22 cellular contexts compared by ENCODE assay signal in genomic region chr11:125229006-125229405, GRCh38.
DNase-seq lines count a peak whose midpoint lies in the region; ATAC-seq and TF ChIP-seq lines count a peak whose summit lies in the region.
"Had no signal": no experiment of that assay in that cellular context is flagged by ENCODE, and none has a peak within 500 bp of the region (broad histone marks: within the 10 kb centered on the region; RNA-seq: fewer than 3 reads in every experiment).

No MANE protein-coding gene starts in this region.

- H3K36me3 ChIP-seq in breast epithelium (no peaks in the 10 kb centered on the region), neuronal stem cell (replicated peaks in 1 of 2; ENCODE audit: control insufficient read depth in 2 of 2, insufficient read depth in 2 of 2, low read length in 2 of 2) (peaks cover 0 to 28% of the 10 kb centered on the region in 2 donors), gastrocnemius medialis (no peaks in the 10 kb centered on the region)

- no peaks in the 10 kb centered on the region for H3K9me3 Mint-ChIP-seq in MCF 10A (ENCODE audit: unreplicated experiment)
- H3K9me3 Mint-ChIP-seq in glutamatergic neuron (ENCODE audit: unreplicated experiment) = peaks cover 3% of the 10 kb centered on the region

- H2BK15ac ChIP-seq in neuronal stem cell (ENCODE audit: low read length) = no peak overlapping the region

- no peaks in the 10 kb centered on the region for H3K36me3 Mint-ChIP-seq in MCF 10A (ENCODE audit: insufficient read depth, unreplicated experiment)
- no peaks in the 10 kb centered on the region for H3K36me3 Mint-ChIP-seq in glutamatergic neuron (ENCODE audit: unreplicated experiment)

- no TSS peak for BruUV-seq in MCF 10A (replicated peaks; lab: Mats Ljungman, UMichigan)

- H3K4me3 Mint-ChIP-seq in MCF 10A (ENCODE audit: unreplicated experiment) (no peak overlapping the region), glutamatergic neuron (ENCODE audit: unreplicated experiment) (no peak overlapping the region)

- DNase-seq in MCF 10A (ENCODE audit: unreplicated experiment) (peak; percentile 30), breast epithelium (ENCODE audit: low spot score in 2 of 2) (no peak), head of caudate nucleus (peak in 41 of 42 donors; percentile 27 to 85 (median 64)), neuronal stem cell (ENCODE audit: low spot score) (no peak), gastrocnemius medialis (peak; percentile 66 to 91), NCI-H526 (lab: John Stamatoyannopoulos, UW) (no peak), glutamatergic neuron (no peak)
- DNase-seq: AML-193, DMS53, EL, GF-D8, KG1, NCI-H1092 treated with DMSO at 0.1 percent for 48 hours, NCI-H146, NCI-H2029, NCI-H446, NCI-H526 treated with DMSO at 0.1 percent for 48 hours, SIG-M5, SK-N-SH had no signal

- H3K4me3 ChIP-seq in breast epithelium (no peak overlapping the region), neuronal stem cell (ENCODE audit: low read length in 2 of 2) (peak overlapping the region in 1 of 2 donors; percentile 11), gastrocnemius medialis (no peak overlapping the region)

- H2AFZ ChIP-seq in neuronal stem cell (ENCODE audit: low read length) = no peak overlapping the region

- intact Hi-C loops in MCF 10A (cut with micrococcal nuclease) (no loop called here), breast epithelium (cut with DNase I; ENCODE audit: low total_unique reads) (loop anchor here (5.0 kb wide), 1 partner anchor 588 kb away; no protein-coding TSS in a partner anchor), head of caudate nucleus (cut with DNase I) (no loop called here), gastrocnemius medialis (cut with DNase I; ENCODE audit: low total_unique reads) (loop anchor here (2.0 to 5.0 kb wide), 3 partner anchors 18 to 198 kb away; no protein-coding TSS in a partner anchor)

- ATAC-seq in gastrocnemius medialis (peak; percentile 68 to 83), GM19324 (IDR thresholded peaks at IDR 0.05; ENCODE audit: low FRiP score, unreplicated experiment) (no peak)
- ATAC-seq: Panc1 had no signal

- no CpG with 5 or more reads among the region's 9 CpGs for WGBS in neuronal stem cell (ENCODE audit: extremely low coverage in 2 of 2, insufficient read length in 2 of 2, insufficient replicate concordance in 1 of 2), 2 donors

- no peak overlapping the region for H3K18ac ChIP-seq in neuronal stem cell (ENCODE audit: low read length)

- peaks cover 0 to 10% of the 10 kb centered on the region in 2 donors for H3K27me3 ChIP-seq in breast epithelium
- H3K27me3 ChIP-seq in neuronal stem cell (ENCODE audit: control insufficient read depth in 3 of 3, insufficient read depth in 3 of 3, low read depth in 1 of 3, low read length in 3 of 3) = no peaks in the 10 kb centered on the region
- no peaks in the 10 kb centered on the region for H3K27me3 ChIP-seq in gastrocnemius medialis

- H2BK120ac ChIP-seq in neuronal stem cell (ENCODE audit: low read depth, low read length) = no peak overlapping the region

- H3K9me3 ChIP-seq in breast epithelium (no peaks in the 10 kb centered on the region), neuronal stem cell (replicated peaks in 1 of 2; ENCODE audit: control insufficient read depth in 2 of 2, insufficient read depth in 1 of 2, low read depth in 1 of 2, low read length in 2 of 2) (no peaks in the 10 kb centered on the region), gastrocnemius medialis (no peaks in the 10 kb centered on the region)
- H3K9me3 ChIP-seq: SK-N-SH had no signal

- H3K79me1 ChIP-seq in neuronal stem cell (ENCODE audit: low read depth, low read length) = peaks cover 2% of the 10 kb centered on the region

- no peak overlapping the region for H2AK5ac ChIP-seq in neuronal stem cell (ENCODE audit: low read depth, low read length)

- in situ Hi-C loops in gastrocnemius medialis (cut with MboI; ENCODE audit: low sequenced_read_pairs in 4 of 4) = no loop called here

- H3K27me3 Mint-ChIP-seq in MCF 10A (ENCODE audit: insufficient read depth, unreplicated experiment) (peaks cover 45% of the 10 kb centered on the region), glutamatergic neuron (ENCODE audit: unreplicated experiment) (peaks cover 2% of the 10 kb centered on the region)

- H2BK12ac ChIP-seq in neuronal stem cell (ENCODE audit: low read length) = peak overlapping the region; percentile 44

- no peak overlapping the region for H3K14ac ChIP-seq in neuronal stem cell (ENCODE audit: low read length)

- H3K4me1 ChIP-seq in breast epithelium (no peaks in the 10 kb centered on the region), neuronal stem cell (ENCODE audit: control insufficient read depth in 2 of 2, insufficient read depth in 1 of 2, low read depth in 1 of 2, low read length in 2 of 2) (peaks cover 9 to 22% of the 10 kb centered on the region in 2 donors), gastrocnemius medialis (peaks cover 46 to 53% of the 10 kb centered on the region in 2 donors)

- POLR2A ChIA-PET in MCF 10A (lab: Yijun Ruan, JAX) = no interaction called here

- H3K27ac Mint-ChIP-seq in MCF 10A (ENCODE audit: low read depth, unreplicated experiment) (no peak overlapping the region), glutamatergic neuron (ENCODE audit: unreplicated experiment) (no peak overlapping the region)

- H3K27ac ChIP-seq in breast epithelium (no peak overlapping the region), neuronal stem cell (replicated peaks; ENCODE audit: low read length) (no peak overlapping the region), gastrocnemius medialis (peak overlapping the region; percentile 39 to 80 (median 59))
- H3K27ac ChIP-seq: C4-2B had no signal

- H3K4me2 ChIP-seq in neuronal stem cell (ENCODE audit: insufficient read depth, low read length, poor library complexity, severe bottlenecking) = no peak overlapping the region
- H3K4me2 ChIP-seq: SK-N-SH had no signal

- no peak overlapping the region for H3K23ac ChIP-seq in neuronal stem cell (ENCODE audit: low read depth, low read length, poor library complexity)

- no peak overlapping the region for H3K9ac ChIP-seq in neuronal stem cell (ENCODE audit: low read depth, low read length, poor library complexity)
- H3K9ac ChIP-seq: SK-N-SH had no signal

- no peak overlapping the region for H3K4ac ChIP-seq in neuronal stem cell (ENCODE audit: low read length)

- CTCF ChIA-PET in MCF 10A (lab: Yijun Ruan, JAX) = no interaction called here

- TF ChIP-seq POLR2A in breast epithelium (IDR thresholded peaks at IDR 0.05) (no peak), gastrocnemius medialis (IDR thresholded peaks at IDR 0.05) (peak; percentile 41 to 61)

- no peak overlapping the region for H4K8ac ChIP-seq in neuronal stem cell (ENCODE audit: low read depth, low read length)

- H3K4me1 Mint-ChIP-seq in MCF 10A (ENCODE audit: insufficient read depth, unreplicated experiment) (no peaks in the 10 kb centered on the region), glutamatergic neuron (ENCODE audit: low read depth, unreplicated experiment) (no peaks in the 10 kb centered on the region)

- H4K91ac ChIP-seq in neuronal stem cell (ENCODE audit: low read depth, low read length, poor library complexity) = no peak overlapping the region

- TF ChIP-seq CTCF in MCF 10A (IDR thresholded peaks at IDR 0.05; ENCODE audit: unreplicated experiment) = no peak
- TF ChIP-seq CTCF in breast epithelium (IDR thresholded peaks at IDR 0.05) = no peak
- peak in 1 of 5 experiments; percentile 21 for TF ChIP-seq CTCF in gastrocnemius medialis (IDR thresholded peaks at IDR 0.05 in 4 of 5, conservative IDR thresholded peaks at IDR 0.05 in 1 of 5)
- no peak for TF ChIP-seq CTCF in glutamatergic neuron (IDR thresholded peaks at IDR 0.05; ENCODE audit: partially characterized antibody, unreplicated experiment)

- H2BK5ac ChIP-seq in neuronal stem cell (ENCODE audit: low read length) = no peak overlapping the region

Comparison
In these comparisons a context has a peak if more than half of its experiments do, and no peak if none do; other contexts are left out.
1. DNase-seq: peak in MCF 10A (single experiment), head of caudate nucleus (41 of 42) and gastrocnemius medialis (2 of 2); none in breast epithelium (0 of 2), neuronal stem cell (single experiment), NCI-H526 (0 of 2) and glutamatergic neuron (single experiment).
2. intact Hi-C loops: an anchor here in breast epithelium (5.0 kb wide) and gastrocnemius medialis (2.0 to 5.0 kb wide); none called in MCF 10A and head of caudate nucleus.
3. H3K27ac ChIP-seq: peak in gastrocnemius medialis (4 of 4); none in breast epithelium (0 of 2) and neuronal stem cell (single experiment).